23 cellular contexts compared by ENCODE assay signal in genomic region chr4:156242390-156242789, GRCh38.
"Had no signal": no experiment of that assay in that cellular context is flagged by ENCODE, and none has a peak within 500 bp of the region (broad histone marks: within the 10 kb centered on the region; RNA-seq: fewer than 3 reads in every experiment).

No MANE protein-coding gene starts in this region.

- H3K4me2 ChIP-seq: smooth muscle cell had no signal

- ATAC-seq: activated naive CD4-positive, alpha-beta T cell treated with anti-CD3 and anti-CD28 coated beads, Interleukin-2, amount 50 U/mL, for 72 hours; activated T-cell treated with anti-CD3 and anti-CD28 coated beads, Interleukin-2, amount 50 U/mL, for 72 hours; body of pancreas; gastrocnemius medialis; left lobe of liver; right cardiac atrium; stimulated activated effector memory CD8-positive, alpha-beta T cell treated with anti-CD3 and anti-CD28 coated beads, Interleukin-12 subunit alpha, Interleukin-12 subunit beta, amount 100 ng/mL, for 72 hours had no signal

- H3K4me3 ChIP-seq: adrenal gland, body of pancreas, gastrocnemius medialis, lung, smooth muscle cell, stomach, upper lobe of left lung had no signal

- H3K9me3 ChIP-seq: adrenal gland, body of pancreas, gastrocnemius medialis, upper lobe of left lung had no signal

- H3K36me3 ChIP-seq: adrenal gland, gastrocnemius medialis, stomach, upper lobe of left lung, WERI-Rb-1 had no signal

- H3K4me1 ChIP-seq: adrenal gland, body of pancreas, gastrocnemius medialis, stomach, upper lobe of left lung had no signal

- DNase-seq: activated CD4-positive, alpha-beta T cell treated with anti-CD3 and anti-CD28 coated beads for 1 hour; activated CD4-positive, alpha-beta T cell treated with anti-CD3 and anti-CD28 coated beads, Interleukin-2, amount 50 U/mL, for 4 hours; activated effector memory CD4-positive, alpha-beta T cell treated with anti-CD3 and anti-CD28 coated beads, Interleukin-2, amount 50 U/mL, for 16 hours; activated T-cell treated with anti-CD3 and anti-CD28 coated beads, Interleukin-2, amount 50 U/mL, for 72 hours; adrenal gland; body of pancreas; gastrocnemius medialis; right cardiac atrium; stimulated activated CD4-positive, alpha-beta T cell treated with anti-CD3 and anti-CD28 coated beads, Interleukin-4, amount 100 ng/mL, for 24 hours; stomach; T-helper 2 cell; upper lobe of left lung; WERI-Rb-1 had no signal

- H3K4me1 Mint-ChIP-seq: stimulated activated effector memory CD8-positive, alpha-beta T cell treated with anti-CD3 and anti-CD28 coated beads, Interleukin-12 subunit alpha, Interleukin-12 subunit beta, amount 100 ng/mL, for 72 hours had no signal

- H3K27ac Mint-ChIP-seq: activated naive CD4-positive, alpha-beta T cell treated with anti-CD3 and anti-CD28 coated beads, Interleukin-2, amount 50 U/mL, for 72 hours; activated T-cell treated with anti-CD3 and anti-CD28 coated beads, Interleukin-2, amount 50 U/mL, for 72 hours; mesothelial cell of epicardium; progenitor cell of endocrine pancreas; stimulated activated effector memory CD8-positive, alpha-beta T cell treated with anti-CD3 and anti-CD28 coated beads, Interleukin-12 subunit alpha, Interleukin-12 subunit beta, amount 100 ng/mL, for 72 hours had no signal

- FAIRE-seq: colon, keratinocyte had no signal

- H3K27me3 ChIP-seq: adrenal gland, body of pancreas, gastrocnemius medialis, stomach, upper lobe of left lung had no signal

- H3K27ac ChIP-seq: adrenal gland, body of pancreas, gastrocnemius medialis, stomach, upper lobe of left lung, WERI-Rb-1 had no signal

- H3K9me3 Mint-ChIP-seq: neural crest cell had no signal

- H3K4me3 Mint-ChIP-seq: activated T-cell treated with anti-CD3 and anti-CD28 coated beads, Interleukin-2, amount 50 U/mL, for 72 hours; mesothelial cell of epicardium; neural crest cell; stimulated activated effector memory CD8-positive, alpha-beta T cell treated with anti-CD3 and anti-CD28 coated beads, Interleukin-12 subunit alpha, Interleukin-12 subunit beta, amount 100 ng/mL, for 72 hours had no signal

- H3K36me3 Mint-ChIP-seq: activated naive CD4-positive, alpha-beta T cell treated with anti-CD3 and anti-CD28 coated beads, Interleukin-2, amount 50 U/mL, for 72 hours; stimulated activated effector memory CD8-positive, alpha-beta T cell treated with anti-CD3 and anti-CD28 coated beads, Interleukin-12 subunit alpha, Interleukin-12 subunit beta, amount 100 ng/mL, for 72 hours had no signal

- H3K27me3 Mint-ChIP-seq: progenitor cell of endocrine pancreas had no signal
